In the genomic region with DNA sequence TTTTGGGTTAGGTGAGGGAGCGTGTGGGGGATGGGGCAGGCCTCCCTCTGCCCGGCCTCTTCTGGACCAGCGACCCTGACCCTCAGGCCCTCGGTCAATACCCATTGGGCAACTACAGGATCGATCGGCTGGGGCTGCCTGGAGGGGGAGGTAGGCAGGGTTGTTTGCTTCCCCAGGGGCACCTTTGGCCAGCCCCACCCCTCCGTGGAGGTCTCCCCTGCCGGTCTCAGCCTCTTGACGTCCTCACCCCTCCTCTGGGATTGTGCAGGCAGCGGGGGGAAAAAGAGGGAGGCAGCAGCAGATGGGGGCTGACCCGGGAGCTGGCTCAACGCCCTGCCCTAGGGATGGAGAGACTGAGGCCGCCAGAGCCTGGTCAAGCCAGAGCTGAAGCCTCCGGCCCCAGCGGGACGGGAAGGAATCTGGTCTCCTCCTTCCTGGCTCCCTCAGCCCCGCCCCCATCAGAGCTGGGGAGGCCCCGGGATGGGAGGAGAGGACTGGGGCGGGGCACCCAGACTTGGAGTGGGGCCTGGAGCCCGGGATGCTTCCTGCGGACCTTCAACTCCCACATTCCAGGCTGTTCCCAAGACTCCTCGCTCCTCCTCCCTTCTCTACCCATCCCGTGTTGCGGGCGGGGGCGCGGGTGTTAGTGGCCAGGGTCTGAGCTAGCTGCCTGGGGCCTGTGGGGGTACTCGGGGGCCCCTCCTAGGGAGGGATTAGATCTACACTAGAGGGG, we compare ENCODE assay signal across 2 cellular contexts.
TF ChIP-seq lines count a peak whose summit lies in the region.

No MANE protein-coding gene starts in this region.

TF ChIP-seq in IMR-90, 13 proteins besides CTCF, POLR2A, EP300 and RAD21:
- TF ChIP-seq MAZ (IDR thresholded peaks at IDR 0.05; ENCODE audit: borderline replicate concordance, low read depth, low read length) (peak; percentile 96), RCOR1 (IDR thresholded peaks at IDR 0.05; ENCODE audit: insufficient replicate concordance, low read length) (no peak), MAFK (IDR thresholded peaks at IDR 0.05; ENCODE audit: low read depth, low read length) (no peak)
- TF ChIP-seq, protein P1, sequence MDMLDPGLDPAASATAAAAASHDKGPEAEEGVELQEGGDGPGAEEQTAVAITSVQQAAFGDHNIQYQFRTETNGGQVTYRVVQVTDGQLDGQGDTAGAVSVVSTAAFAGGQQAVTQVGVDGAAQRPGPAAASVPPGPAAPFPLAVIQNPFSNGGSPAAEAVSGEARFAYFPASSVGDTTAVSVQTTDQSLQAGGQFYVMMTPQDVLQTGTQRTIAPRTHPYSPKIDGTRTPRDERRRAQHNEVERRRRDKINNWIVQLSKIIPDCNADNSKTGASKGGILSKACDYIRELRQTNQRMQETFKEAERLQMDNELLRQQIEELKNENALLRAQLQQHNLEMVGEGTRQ (IDR thresholded peaks at IDR 0.05; ENCODE audit: low read depth, low read length) = no peak

TF ChIP-seq in liver, 16 proteins besides CTCF, POLR2A, EP300 and RAD21:
- TF ChIP-seq RXRA (IDR thresholded peaks at IDR 0.05) (peak; percentile 95 to 97), HNF4A (conservative IDR thresholded peaks at IDR 0.05) (peak; percentile 87 to 92), FOXA1 (IDR thresholded peaks at IDR 0.05) (peak; percentile 65), TAF1 (conservative IDR thresholded peaks at IDR 0.05) (no peak), JUND (IDR thresholded peaks at IDR 0.05) (no peak), YY1 (IDR thresholded peaks at IDR 0.05) (peak; percentile 67), NR2F2 (IDR thresholded peaks at IDR 0.05) (peak; percentile 73), EGR1 (IDR thresholded peaks at IDR 0.05; ENCODE audit: low read depth in 2 of 2) (peak; percentile 8 to 35), FOXA2 (IDR thresholded peaks at IDR 0.05) (peak; percentile 70), GABPA (IDR thresholded peaks at IDR 0.05 in 1 of 2, conservative IDR thresholded peaks at IDR 0.05 in 1 of 2) (peak in 1 of 2 donors; percentile 40), SP1 (IDR thresholded peaks at IDR 0.05) (peak; percentile 75), HNF4G (IDR thresholded peaks at IDR 0.05) (peak; percentile 71)
- TF ChIP-seq, protein P2, sequence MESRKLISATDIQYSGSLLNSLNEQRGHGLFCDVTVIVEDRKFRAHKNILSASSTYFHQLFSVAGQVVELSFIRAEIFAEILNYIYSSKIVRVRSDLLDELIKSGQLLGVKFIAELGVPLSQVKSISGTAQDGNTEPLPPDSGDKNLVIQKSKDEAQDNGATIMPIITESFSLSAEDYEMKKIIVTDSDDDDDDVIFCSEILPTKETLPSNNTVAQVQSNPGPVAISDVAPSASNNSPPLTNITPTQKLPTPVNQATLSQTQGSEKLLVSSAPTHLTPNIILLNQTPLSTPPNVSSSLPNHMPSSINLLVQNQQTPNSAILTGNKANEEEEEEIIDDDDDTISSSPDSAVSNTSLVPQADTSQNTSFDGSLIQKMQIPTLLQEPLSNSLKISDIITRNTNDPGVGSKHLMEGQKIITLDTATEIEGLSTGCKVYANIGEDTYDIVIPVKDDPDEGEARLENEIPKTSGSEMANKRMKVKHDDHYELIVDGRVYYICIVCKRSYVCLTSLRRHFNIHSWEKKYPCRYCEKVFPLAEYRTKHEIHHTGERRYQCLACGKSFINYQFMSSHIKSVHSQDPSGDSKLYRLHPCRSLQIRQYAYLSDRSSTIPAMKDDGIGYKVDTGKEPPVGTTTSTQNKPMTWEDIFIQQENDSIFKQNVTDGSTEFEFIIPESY (IDR thresholded peaks at IDR 0.05) = peak; percentile 94
- TF ChIP-seq, protein P3, sequence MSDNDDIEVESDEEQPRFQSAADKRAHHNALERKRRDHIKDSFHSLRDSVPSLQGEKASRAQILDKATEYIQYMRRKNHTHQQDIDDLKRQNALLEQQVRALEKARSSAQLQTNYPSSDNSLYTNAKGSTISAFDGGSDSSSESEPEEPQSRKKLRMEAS (IDR thresholded peaks at IDR 0.05) = peak; percentile 61
- TF ChIP-seq, protein P4, sequence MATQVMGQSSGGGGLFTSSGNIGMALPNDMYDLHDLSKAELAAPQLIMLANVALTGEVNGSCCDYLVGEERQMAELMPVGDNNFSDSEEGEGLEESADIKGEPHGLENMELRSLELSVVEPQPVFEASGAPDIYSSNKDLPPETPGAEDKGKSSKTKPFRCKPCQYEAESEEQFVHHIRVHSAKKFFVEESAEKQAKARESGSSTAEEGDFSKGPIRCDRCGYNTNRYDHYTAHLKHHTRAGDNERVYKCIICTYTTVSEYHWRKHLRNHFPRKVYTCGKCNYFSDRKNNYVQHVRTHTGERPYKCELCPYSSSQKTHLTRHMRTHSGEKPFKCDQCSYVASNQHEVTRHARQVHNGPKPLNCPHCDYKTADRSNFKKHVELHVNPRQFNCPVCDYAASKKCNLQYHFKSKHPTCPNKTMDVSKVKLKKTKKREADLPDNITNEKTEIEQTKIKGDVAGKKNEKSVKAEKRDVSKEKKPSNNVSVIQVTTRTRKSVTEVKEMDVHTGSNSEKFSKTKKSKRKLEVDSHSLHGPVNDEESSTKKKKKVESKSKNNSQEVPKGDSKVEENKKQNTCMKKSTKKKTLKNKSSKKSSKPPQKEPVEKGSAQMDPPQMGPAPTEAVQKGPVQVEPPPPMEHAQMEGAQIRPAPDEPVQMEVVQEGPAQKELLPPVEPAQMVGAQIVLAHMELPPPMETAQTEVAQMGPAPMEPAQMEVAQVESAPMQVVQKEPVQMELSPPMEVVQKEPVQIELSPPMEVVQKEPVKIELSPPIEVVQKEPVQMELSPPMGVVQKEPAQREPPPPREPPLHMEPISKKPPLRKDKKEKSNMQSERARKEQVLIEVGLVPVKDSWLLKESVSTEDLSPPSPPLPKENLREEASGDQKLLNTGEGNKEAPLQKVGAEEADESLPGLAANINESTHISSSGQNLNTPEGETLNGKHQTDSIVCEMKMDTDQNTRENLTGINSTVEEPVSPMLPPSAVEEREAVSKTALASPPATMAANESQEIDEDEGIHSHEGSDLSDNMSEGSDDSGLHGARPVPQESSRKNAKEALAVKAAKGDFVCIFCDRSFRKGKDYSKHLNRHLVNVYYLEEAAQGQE (IDR thresholded peaks at IDR 0.05) = peak; percentile 21
- TF ChIP-seq, protein P5, sequence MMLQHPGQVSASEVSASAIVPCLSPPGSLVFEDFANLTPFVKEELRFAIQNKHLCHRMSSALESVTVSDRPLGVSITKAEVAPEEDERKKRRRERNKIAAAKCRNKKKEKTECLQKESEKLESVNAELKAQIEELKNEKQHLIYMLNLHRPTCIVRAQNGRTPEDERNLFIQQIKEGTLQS (IDR thresholded peaks at IDR 0.05) = no peak
